In the genomic region with DNA sequence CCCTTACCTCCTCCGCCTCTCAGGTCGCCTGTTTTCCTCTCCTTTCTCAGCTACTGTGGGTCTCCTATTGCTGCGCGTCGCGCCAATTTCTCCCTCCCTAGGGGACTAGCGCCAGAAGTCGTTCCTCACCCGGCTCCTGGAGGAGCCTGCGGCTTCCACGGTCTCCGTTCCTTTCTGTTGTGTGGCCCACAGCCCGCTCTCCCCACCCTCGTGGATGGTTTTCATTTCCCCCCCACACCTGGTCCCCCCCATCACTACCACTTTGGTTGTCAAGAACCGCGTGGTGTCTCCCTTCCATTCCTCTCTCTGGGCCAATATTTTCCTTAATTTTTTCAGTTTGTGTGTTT, we compare ENCODE assay signal across 7 cellular contexts. TPM values are rescaled to one million over a fixed set of nuclear protein-coding genes. Genes with fewer than 3 reads are reported as not detected.
DNase-seq lines count a peak whose midpoint lies in the region; ATAC-seq, FAIRE-seq and TF ChIP-seq lines count a peak whose summit lies in the region.

No MANE protein-coding gene starts in this region.

- H3K4me1 ChIP-seq in astrocyte (ENCODE audit: insufficient read depth, low read length) = peaks cover 5% of the 10 kb centered on the region
- H3K4me1 ChIP-seq in iPS-20b (ENCODE audit: insufficient read depth, low read length) = peaks cover 4% of the 10 kb centered on the region; the same call in 1 of the 2 replicates

- H4K20me1 ChIP-seq in astrocyte (ENCODE audit: insufficient read depth, low read length) = peaks cover 11% of the 10 kb centered on the region

- peak overlapping the region; percentile 91 for H2AFZ ChIP-seq in astrocyte (ENCODE audit: low read depth, low read length)

- H3K36me3 Mint-ChIP-seq in IgD-negative memory B cell (peaks cover 2% of the 10 kb centered on the region), astrocyte (ENCODE audit: low read depth, unreplicated experiment) (no peaks in the 10 kb centered on the region)

- peak overlapping the region; percentile 92 for H3K4me3 ChIP-seq in astrocyte (ENCODE audit: insufficient read depth, low read depth, low read length)
- H3K4me3 ChIP-seq in iPS-20b (ENCODE audit: low read length) = peak overlapping the region; percentile 100

- FAIRE-seq in astrocyte (lab: Jason Lieb, UNC) = no peak

- no peaks in the 10 kb centered on the region for H3K9me3 ChIP-seq in astrocyte (ENCODE audit: insufficient read depth, low read depth, low read length)
- no peaks in the 10 kb centered on the region for H3K9me3 ChIP-seq in iPS-20b (ENCODE audit: insufficient read depth, low read depth, low read length)

- peak; percentile 43 for DNase-seq in GM13976 (ENCODE audit: low spot score)
- DNase-seq in astrocyte (ENCODE audit: low read depth) = peak; percentile 32
- peak; percentile 10 to 17 for DNase-seq in stimulated activated CD8-positive, alpha-beta memory T cell treated with anti-CD3 and anti-CD28 coated beads, Interleukin-4, amount 100 ng/mL, for 1 hour (ENCODE audit: low read depth in 2 of 2, low spot score in 1 of 2)
- no peak for DNase-seq in hippocampal formation (lab: John Stamatoyannopoulos, UW)

- in situ Hi-C loops in GM13976 (cut with MboI; ENCODE audit: low sequenced_read_pairs, unreplicated experiment) = no loop called here

- peak overlapping the region; percentile 88 for H3K4me2 ChIP-seq in astrocyte (ENCODE audit: low read length)

- peaks cover 38 to 43% (median 41%) of the 10 kb centered on the region in 3 donors for H3K4me1 Mint-ChIP-seq in IgD-negative memory B cell
- peaks cover 19% of the 10 kb centered on the region for H3K4me1 Mint-ChIP-seq in astrocyte (ENCODE audit: low read depth, unreplicated experiment)

- peak overlapping the region; percentile 91 to 96 (median 95) for H3K27ac Mint-ChIP-seq in IgD-negative memory B cell
- H3K27ac Mint-ChIP-seq in astrocyte (ENCODE audit: unreplicated experiment) = peak overlapping the region; percentile 67

- TF ChIP-seq CTCF in GM13976 (IDR thresholded peaks at IDR 0.05; ENCODE audit: borderline replicate concordance, control extremely low read depth, extremely low read depth, insufficient read depth, missing control alignments) (no peak), astrocyte (IDR thresholded peaks at IDR 0.05; ENCODE audit: insufficient read depth, low read depth, low read length) (no peak)

- peak; percentile 24 for ATAC-seq in GM21515 (IDR thresholded peaks at IDR 0.05; ENCODE audit: unreplicated experiment)

- H3K79me2 ChIP-seq in astrocyte (ENCODE audit: insufficient read depth, low read length) = peaks cover 95% of the 10 kb centered on the region

- H3K27me3 ChIP-seq in astrocyte (ENCODE audit: insufficient read depth, low read length) (no peaks in the 10 kb centered on the region), iPS-20b (ENCODE audit: insufficient read depth, low read length) (no peaks in the 10 kb centered on the region)

- peak overlapping the region; percentile 96 for H3K9ac ChIP-seq in astrocyte (ENCODE audit: low read length)
- H3K9ac ChIP-seq in iPS-20b (ENCODE audit: low read depth, low read length) = peak overlapping the region; percentile 95

- H3K27ac ChIP-seq in astrocyte (ENCODE audit: low read depth, low read length) (peak overlapping the region; percentile 95), iPS-20b (ENCODE audit: low read length) (peak overlapping the region; percentile 91)

- H3K4me3 Mint-ChIP-seq in IgD-negative memory B cell (peak overlapping the region; percentile 95 to 100 (median 98)), astrocyte (ENCODE audit: unreplicated experiment) (peak overlapping the region; percentile 98)

- H3K36me3 ChIP-seq in astrocyte (ENCODE audit: insufficient read depth, low read length) (peaks cover 9% of the 10 kb centered on the region), iPS-20b (ENCODE audit: insufficient read depth, low read depth, low read length) (peaks cover 21% of the 10 kb centered on the region)

- H3K27me3 Mint-ChIP-seq in IgD-negative memory B cell = no peaks in the 10 kb centered on the region
- H3K27me3 Mint-ChIP-seq in astrocyte (ENCODE audit: low read depth, unreplicated experiment) = no peaks in the 10 kb centered on the region

- H3K9me3 Mint-ChIP-seq in IgD-negative memory B cell (peaks cover 0 to 1% (median 0%) of the 10 kb centered on the region in 3 donors), astrocyte (ENCODE audit: unreplicated experiment) (peaks cover 6% of the 10 kb centered on the region)

RNA-seq across cellular contexts. Expression of a gene that starts 0.5 kb away (rescaled TPM):
- polyA plus RNA-seq in IgD-negative memory B cell = 51.6 TPM
- 14.2 and 19.8 TPM in 2 replicates for total RNA-seq in astrocyte

RNA-seq across cellular contexts. Expression of a gene that starts 0.7 kb away (rescaled TPM):
- 19.1 TPM for polyA plus RNA-seq in IgD-negative memory B cell
- 16.3 and 17.3 TPM in 2 replicates for total RNA-seq in astrocyte

RNA-seq across cellular contexts. Expression of a gene that starts 59.7 kb away (rescaled TPM):
- polyA plus RNA-seq in IgD-negative memory B cell = 35.9 TPM
- total RNA-seq in astrocyte = 73.3 and 80.8 TPM in 2 replicates

Comparison
In these comparisons a context has a peak if more than half of its experiments do, and no peak if none do; other contexts are left out.
1. DNase-seq: peak in GM13976 (single experiment), astrocyte (single experiment) and stimulated activated CD8-positive, alpha-beta memory T cell treated with anti-CD3 and anti-CD28 coated beads, Interleukin-4, amount 100 ng/mL, for 1 hour (2 of 2); none in hippocampal formation (0 of 2).